ENCODE assay signal across 1 cellular context in the genomic region with DNA sequence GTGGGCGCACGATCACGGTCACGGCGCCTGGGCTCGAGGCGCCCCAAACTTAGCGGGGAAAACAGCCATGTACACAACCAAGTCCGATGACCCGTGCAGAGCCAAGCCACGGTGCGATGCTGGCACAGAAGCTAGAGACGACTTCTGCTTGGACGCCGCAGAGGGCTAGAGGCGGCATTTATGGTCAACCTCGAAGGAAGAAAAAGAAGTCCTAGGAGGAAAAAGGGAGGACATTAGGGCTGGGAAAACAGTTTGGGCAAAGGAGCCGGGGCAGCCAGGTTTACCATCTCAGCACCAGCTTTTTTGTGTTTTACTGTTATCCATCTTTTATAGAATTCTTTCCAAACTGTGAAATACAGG.
TF ChIP-seq lines count a peak whose summit lies in the region.

No MANE protein-coding gene starts in this region.

TF ChIP-seq in HepG2, 621 proteins besides CTCF, POLR2A, EP300 and RAD21 (continued from another document and continues in another):
- TF ChIP-seq, protein P1, sequence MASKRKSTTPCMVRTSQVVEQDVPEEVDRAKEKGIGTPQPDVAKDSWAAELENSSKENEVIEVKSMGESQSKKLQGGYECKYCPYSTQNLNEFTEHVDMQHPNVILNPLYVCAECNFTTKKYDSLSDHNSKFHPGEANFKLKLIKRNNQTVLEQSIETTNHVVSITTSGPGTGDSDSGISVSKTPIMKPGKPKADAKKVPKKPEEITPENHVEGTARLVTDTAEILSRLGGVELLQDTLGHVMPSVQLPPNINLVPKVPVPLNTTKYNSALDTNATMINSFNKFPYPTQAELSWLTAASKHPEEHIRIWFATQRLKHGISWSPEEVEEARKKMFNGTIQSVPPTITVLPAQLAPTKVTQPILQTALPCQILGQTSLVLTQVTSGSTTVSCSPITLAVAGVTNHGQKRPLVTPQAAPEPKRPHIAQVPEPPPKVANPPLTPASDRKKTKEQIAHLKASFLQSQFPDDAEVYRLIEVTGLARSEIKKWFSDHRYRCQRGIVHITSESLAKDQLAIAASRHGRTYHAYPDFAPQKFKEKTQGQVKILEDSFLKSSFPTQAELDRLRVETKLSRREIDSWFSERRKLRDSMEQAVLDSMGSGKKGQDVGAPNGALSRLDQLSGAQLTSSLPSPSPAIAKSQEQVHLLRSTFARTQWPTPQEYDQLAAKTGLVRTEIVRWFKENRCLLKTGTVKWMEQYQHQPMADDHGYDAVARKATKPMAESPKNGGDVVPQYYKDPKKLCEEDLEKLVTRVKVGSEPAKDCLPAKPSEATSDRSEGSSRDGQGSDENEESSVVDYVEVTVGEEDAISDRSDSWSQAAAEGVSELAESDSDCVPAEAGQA (IDR thresholded peaks at IDR 0.05; ENCODE audit: low read depth), result no peak
- TF ChIP-seq, protein P1 (CRISPR knock-in tag; IDR thresholded peaks at IDR 0.05; ENCODE audit: borderline replicate concordance), result no peak
- TF ChIP-seq ZBTB8A (CRISPR knock-in tag; IDR thresholded peaks at IDR 0.05; ENCODE audit: borderline replicate concordance, low read depth) (no peak), ZNF674 (CRISPR knock-in tag; IDR thresholded peaks at IDR 0.05; ENCODE audit: low read depth) (no peak), ZNF382 (CRISPR knock-in tag; IDR thresholded peaks at IDR 0.05; ENCODE audit: borderline replicate concordance) (no peak), MAFF (IDR thresholded peaks at IDR 0.05; ENCODE audit: low read depth, low read length) (no peak), ZKSCAN5 (CRISPR knock-in tag; IDR thresholded peaks at IDR 0.05) (0 out of 2 replicates have a peak, but pooled peaks have one; percentile 31), ZNF773 (CRISPR knock-in tag; IDR thresholded peaks at IDR 0.05; ENCODE audit: borderline replicate concordance) (no peak), SKI (IDR thresholded peaks at IDR 0.05; ENCODE audit: partially characterized antibody) (no peak), NFYB (CRISPR knock-in tag; IDR thresholded peaks at IDR 0.05) (no peak), NFE2L1 (CRISPR knock-in tag; IDR thresholded peaks at IDR 0.05; ENCODE audit: borderline replicate concordance) (no peak), NCOA5 (CRISPR knock-in tag; IDR thresholded peaks at IDR 0.05) (no peak), MLLT10 (CRISPR knock-in tag; IDR thresholded peaks at IDR 0.05) (no peak), FOXP1 (IDR thresholded peaks at IDR 0.05) (no peak), FOXP1 (CRISPR knock-in tag; IDR thresholded peaks at IDR 0.05) (no peak), ZNF546 (CRISPR knock-in tag; conservative IDR thresholded peaks at IDR 0.05) (no peak), ZFP1 (CRISPR knock-in tag; IDR thresholded peaks at IDR 0.05) (no peak), ZNF720 (CRISPR knock-in tag; IDR thresholded peaks at IDR 0.05) (no peak), ZNF605 (CRISPR knock-in tag; IDR thresholded peaks at IDR 0.05) (no peak), ETV6 (CRISPR knock-in tag; conservative IDR thresholded peaks at IDR 0.05) (no peak), ZNF891 (CRISPR knock-in tag; IDR thresholded peaks at IDR 0.05) (0 out of 2 replicates have a peak, but pooled peaks have one; percentile 71), ZNF609 (CRISPR knock-in tag; IDR thresholded peaks at IDR 0.05; ENCODE audit: borderline replicate concordance) (peak; percentile 26; the same call in 1 of the 2 replicates), NR2C2 (CRISPR knock-in tag; IDR thresholded peaks at IDR 0.05; ENCODE audit: borderline replicate concordance) (no peak), HDAC1 (CRISPR knock-in tag; IDR thresholded peaks at IDR 0.05) (no peak; the same call in 1 of the 2 replicates), SAFB2 (CRISPR knock-in tag; IDR thresholded peaks at IDR 0.05; ENCODE audit: borderline replicate concordance, low read depth) (no peak), ZNF629 (CRISPR knock-in tag; conservative IDR thresholded peaks at IDR 0.05) (no peak), XRCC5 (optimal IDR thresholded peaks at IDR 0.05; ENCODE audit: low read length) (no peak), ZNF687 (CRISPR knock-in tag; IDR thresholded peaks at IDR 0.05) (no peak; the same call in none of the 2 replicates), NFIC (IDR thresholded peaks at IDR 0.05; ENCODE audit: low read length) (no peak), ZNF333 (CRISPR knock-in tag; IDR thresholded peaks at IDR 0.05; ENCODE audit: borderline replicate concordance) (no peak)
- TF ChIP-seq, protein P2, sequence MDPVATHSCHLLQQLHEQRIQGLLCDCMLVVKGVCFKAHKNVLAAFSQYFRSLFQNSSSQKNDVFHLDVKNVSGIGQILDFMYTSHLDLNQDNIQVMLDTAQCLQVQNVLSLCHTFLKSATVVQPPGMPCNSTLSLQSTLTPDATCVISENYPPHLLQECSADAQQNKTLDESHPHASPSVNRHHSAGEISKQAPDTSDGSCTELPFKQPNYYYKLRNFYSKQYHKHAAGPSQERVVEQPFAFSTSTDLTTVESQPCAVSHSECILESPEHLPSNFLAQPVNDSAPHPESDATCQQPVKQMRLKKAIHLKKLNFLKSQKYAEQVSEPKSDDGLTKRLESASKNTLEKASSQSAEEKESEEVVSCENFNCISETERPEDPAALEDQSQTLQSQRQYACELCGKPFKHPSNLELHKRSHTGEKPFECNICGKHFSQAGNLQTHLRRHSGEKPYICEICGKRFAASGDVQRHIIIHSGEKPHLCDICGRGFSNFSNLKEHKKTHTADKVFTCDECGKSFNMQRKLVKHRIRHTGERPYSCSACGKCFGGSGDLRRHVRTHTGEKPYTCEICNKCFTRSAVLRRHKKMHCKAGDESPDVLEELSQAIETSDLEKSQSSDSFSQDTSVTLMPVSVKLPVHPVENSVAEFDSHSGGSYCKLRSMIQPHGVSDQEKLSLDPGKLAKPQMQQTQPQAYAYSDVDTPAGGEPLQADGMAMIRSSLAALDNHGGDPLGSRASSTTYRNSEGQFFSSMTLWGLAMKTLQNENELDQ (CRISPR knock-in tag; IDR thresholded peaks at IDR 0.05; ENCODE audit: borderline replicate concordance), result no peak
- TF ChIP-seq, protein P3, sequence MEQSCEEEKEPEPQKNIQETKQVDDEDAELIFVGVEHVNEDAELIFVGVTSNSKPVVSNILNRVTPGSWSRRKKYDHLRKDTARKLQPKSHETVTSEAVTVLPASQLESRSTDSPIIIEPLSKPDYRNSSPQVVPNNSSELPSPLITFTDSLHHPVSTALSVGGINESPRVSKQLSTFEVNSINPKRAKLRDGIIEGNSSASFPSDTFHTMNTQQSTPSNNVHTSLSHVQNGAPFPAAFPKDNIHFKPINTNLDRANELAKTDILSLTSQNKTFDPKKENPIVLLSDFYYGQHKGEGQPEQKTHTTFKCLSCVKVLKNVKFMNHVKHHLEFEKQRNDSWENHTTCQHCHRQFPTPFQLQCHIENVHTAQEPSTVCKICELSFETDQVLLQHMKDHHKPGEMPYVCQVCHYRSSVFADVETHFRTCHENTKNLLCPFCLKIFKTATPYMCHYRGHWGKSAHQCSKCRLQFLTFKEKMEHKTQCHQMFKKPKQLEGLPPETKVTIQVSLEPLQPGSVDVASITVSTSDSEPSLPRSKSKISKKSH (CRISPR knock-in tag; IDR thresholded peaks at IDR 0.05; ENCODE audit: borderline replicate concordance), result peak; percentile 34; the same call in 1 of the 2 replicates
- TF ChIP-seq, protein P4, sequence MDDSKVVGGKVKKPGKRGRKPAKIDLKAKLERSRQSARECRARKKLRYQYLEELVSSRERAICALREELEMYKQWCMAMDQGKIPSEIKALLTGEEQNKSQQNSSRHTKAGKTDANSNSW (CRISPR knock-in tag; IDR thresholded peaks at IDR 0.05; ENCODE audit: borderline replicate concordance), result no peak
- TF ChIP-seq, protein P5, sequence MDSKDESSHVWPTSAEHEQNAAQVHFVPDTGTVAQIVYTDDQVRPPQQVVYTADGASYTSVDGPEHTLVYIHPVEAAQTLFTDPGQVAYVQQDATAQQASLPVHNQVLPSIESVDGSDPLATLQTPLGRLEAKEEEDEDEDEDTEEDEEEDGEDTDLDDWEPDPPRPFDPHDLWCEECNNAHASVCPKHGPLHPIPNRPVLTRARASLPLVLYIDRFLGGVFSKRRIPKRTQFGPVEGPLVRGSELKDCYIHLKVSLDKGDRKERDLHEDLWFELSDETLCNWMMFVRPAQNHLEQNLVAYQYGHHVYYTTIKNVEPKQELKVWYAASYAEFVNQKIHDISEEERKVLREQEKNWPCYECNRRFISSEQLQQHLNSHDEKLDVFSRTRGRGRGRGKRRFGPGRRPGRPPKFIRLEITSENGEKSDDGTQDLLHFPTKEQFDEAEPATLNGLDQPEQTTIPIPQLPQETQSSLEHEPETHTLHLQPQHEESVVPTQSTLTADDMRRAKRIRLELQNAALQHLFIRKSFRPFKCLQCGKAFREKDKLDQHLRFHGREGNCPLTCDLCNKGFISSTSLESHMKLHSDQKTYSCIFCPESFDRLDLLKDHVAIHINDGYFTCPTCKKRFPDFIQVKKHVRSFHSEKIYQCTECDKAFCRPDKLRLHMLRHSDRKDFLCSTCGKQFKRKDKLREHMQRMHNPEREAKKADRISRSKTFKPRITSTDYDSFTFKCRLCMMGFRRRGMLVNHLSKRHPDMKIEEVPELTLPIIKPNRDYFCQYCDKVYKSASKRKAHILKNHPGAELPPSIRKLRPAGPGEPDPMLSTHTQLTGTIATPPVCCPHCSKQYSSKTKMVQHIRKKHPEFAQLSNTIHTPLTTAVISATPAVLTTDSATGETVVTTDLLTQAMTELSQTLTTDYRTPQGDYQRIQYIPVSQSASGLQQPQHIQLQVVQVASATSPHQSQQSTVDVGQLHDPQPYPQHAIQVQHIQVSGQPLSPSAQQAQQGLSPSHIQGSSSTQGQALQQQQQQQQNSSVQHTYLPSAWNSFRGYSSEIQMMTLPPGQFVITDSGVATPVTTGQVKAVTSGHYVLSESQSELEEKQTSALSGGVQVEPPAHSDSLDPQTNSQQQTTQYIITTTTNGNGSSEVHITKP (CRISPR knock-in tag; IDR thresholded peaks at IDR 0.05; ENCODE audit: low read depth), result no peak
